In genomic region chr15:68551296-68551635, GRCh38 we compare ENCODE assay signal across 15 cellular contexts. TPM values are rescaled to one million over a fixed set of nuclear protein-coding genes. Genes with fewer than 3 reads are reported as not detected.
DNase-seq lines count a peak whose midpoint lies in the region; ATAC-seq, FAIRE-seq and TF ChIP-seq lines count a peak whose summit lies in the region.
"Had no signal": no experiment of that assay in that cellular context is flagged by ENCODE, and none has a peak within 500 bp of the region (broad histone marks: within the 10 kb centered on the region; RNA-seq: fewer than 3 reads in every experiment).

No MANE protein-coding gene starts in this region.

- H2AFZ ChIP-seq in H1 (ENCODE audit: low read length) (no peak overlapping the region), trophoblast cell (ENCODE audit: insufficient read depth, low read length, poor library complexity) (no peak overlapping the region)
- H2AFZ ChIP-seq: GM23338 had no signal

- H3K27ac ChIP-seq in right atrium auricular region = no peak overlapping the region
- no peak overlapping the region for H3K27ac ChIP-seq in heart left ventricle
- no peak overlapping the region for H3K27ac ChIP-seq in H1 (ENCODE audit: low read depth, low read length)
- H3K27ac ChIP-seq in trophoblast cell (ENCODE audit: low read depth, low read length) = no peak overlapping the region

- TF ChIP-seq CTCF in right atrium auricular region (IDR thresholded peaks at IDR 0.05) (no peak), heart left ventricle (IDR thresholded peaks at IDR 0.05) (no peak), H1 (IDR thresholded peaks at IDR 0.05; ENCODE audit: control extremely low read depth in 1 of 3, insufficient read depth in 1 of 3, low read depth in 1 of 3, low read length in 3 of 3) (no peak)

- H3K4ac ChIP-seq in H1 (replicated peaks; ENCODE audit: insufficient read length, low read depth, low read length) = no peak overlapping the region
- H3K4ac ChIP-seq in trophoblast cell (ENCODE audit: low read depth, low read length) = no peak overlapping the region

- H2BK12ac ChIP-seq in H1 (ENCODE audit: low read depth, low read length) (0 out of 2 replicates have a peak overlapping the region, but pooled peaks have one; percentile 23), trophoblast cell (ENCODE audit: low read length) (no peak overlapping the region)

- no peak for FAIRE-seq in H1 (lab: Jason Lieb, UNC)
- FAIRE-seq: A204.1, GM12892 had no signal

- no peak overlapping the region for H3K14ac ChIP-seq in H1 (ENCODE audit: insufficient read length)
- no peak overlapping the region for H3K14ac ChIP-seq in trophoblast cell (ENCODE audit: low read length)

- WGBS in heart left ventricle, 4 donors = 85 to 90% (median 88%) methylated on average over 4 to 5 of the region's 5 CpGs
- WGBS in H1 (ENCODE audit: extremely low coverage in 1 of 2, insufficient coverage in 1 of 2, insufficient read length in 1 of 2, insufficient replicate concordance in 2 of 2, low coverage in 1 of 2, low lambda C conversion rate in 2 of 2, missing lambda C conversion rate in 1 of 2), 2 experiments = 79% methylated on average over 5 of the region's 5 CpGs; no CpG with 5 or more reads in 1 of the 2 experiments
- no CpG with 5 or more reads among the region's 5 CpGs for WGBS in trophoblast cell (ENCODE audit: extremely low coverage, insufficient coverage, insufficient read length)

- H3K23ac ChIP-seq in H1 (ENCODE audit: insufficient read length) (no peak overlapping the region), trophoblast cell (ENCODE audit: low read length) (no peak overlapping the region)

- no peak overlapping the region for H4K5ac ChIP-seq in H1 (ENCODE audit: insufficient read length, low read depth, low read length)

- no peak for TF ChIP-seq POLR2A in heart left ventricle (IDR thresholded peaks at IDR 0.05)
- TF ChIP-seq POLR2A in H1 (IDR thresholded peaks at IDR 0.05; ENCODE audit: control extremely low read depth in 1 of 2, low read depth in 2 of 2, low read length in 2 of 2) = no peak

- no peak overlapping the region for H3K18ac ChIP-seq in H1 (ENCODE audit: extremely low read depth, low read length)
- H3K18ac ChIP-seq in trophoblast cell (ENCODE audit: low read length) = no peak overlapping the region

- no peak overlapping the region for H3K56ac ChIP-seq in H1 (replicated peaks; ENCODE audit: insufficient read length, low read depth, low read length)

- CTCF ChIA-PET in H1 (lab: Charles Lee; ENCODE audit: partially characterized antibody) = interaction anchor here (0.6 to 14.4 kb wide), 11 partner anchors 8 to 373 kb away, joined by 3 to 721 read pairs (median 3); no protein-coding TSS in a partner anchor

- H2BK15ac ChIP-seq in H1 (ENCODE audit: low read length) = no peak overlapping the region

- H3K9me3 ChIP-seq in right atrium auricular region (no peaks in the 10 kb centered on the region), heart left ventricle (no peaks in the 10 kb centered on the region), H1 (ENCODE audit: insufficient read depth in 2 of 2, low read depth in 1 of 2, low read length in 1 of 2) (no peaks in the 10 kb centered on the region), trophoblast cell (ENCODE audit: insufficient read depth, low read depth, low read length) (peaks cover 4% of the 10 kb centered on the region)

- H3K23me2 ChIP-seq in H1 (ENCODE audit: low read depth, low read length) = no peaks in the 10 kb centered on the region

- H3K79me1 ChIP-seq in H1 (ENCODE audit: low read depth, low read length) = no peaks in the 10 kb centered on the region
- H3K79me1 ChIP-seq in trophoblast cell (ENCODE audit: low read length) = no peaks in the 10 kb centered on the region

- H2AK5ac ChIP-seq in H1 (ENCODE audit: low read depth, low read length) = no peak overlapping the region
- H2AK5ac ChIP-seq in trophoblast cell (ENCODE audit: low read length) = peak overlapping the region; percentile 24

- H3K79me2 ChIP-seq in H1 (ENCODE audit: control insufficient read depth in 1 of 2, insufficient read depth in 2 of 2, low read length in 2 of 2) = no peaks in the 10 kb centered on the region
- H3K79me2 ChIP-seq in trophoblast cell (ENCODE audit: control insufficient read depth, insufficient read depth, low read length, poor library complexity) = no peaks in the 10 kb centered on the region

- TF ChIP-seq EP300 in H1 (IDR thresholded peaks at IDR 0.05; ENCODE audit: borderline replicate concordance in 1 of 2, low read depth in 2 of 2, low read length in 2 of 2) = no peak

- POLR2A ChIA-PET in H1 (lab: Charles Lee; ENCODE audit: partially characterized antibody) = interaction anchor here (1.2 kb wide), 1 partner anchor 122 kb away, joined by 5 read pairs; no protein-coding TSS in a partner anchor

- H4K8ac ChIP-seq in H1 (ENCODE audit: extremely low read depth, insufficient read depth, low read length) (peak overlapping the region; percentile 12), trophoblast cell (ENCODE audit: low read depth, low read length) (no peak overlapping the region)

- ATAC-seq in heart left ventricle = no peak
- no peak for ATAC-seq in HG03139 (IDR thresholded peaks at IDR 0.05; ENCODE audit: unreplicated experiment)
- ATAC-seq in HG03196 (IDR thresholded peaks at IDR 0.05; ENCODE audit: unreplicated experiment) = no peak

- H3K4me2 ChIP-seq in H1 (ENCODE audit: insufficient read depth in 1 of 2, low read depth in 2 of 2, low read length in 2 of 2) = no peak overlapping the region
- H3K4me2 ChIP-seq in trophoblast cell (ENCODE audit: low read length) = no peak overlapping the region
- H3K4me2 ChIP-seq: GM23338 had no signal

- no peaks in the 10 kb centered on the region for H3K27me3 ChIP-seq in right atrium auricular region
- H3K27me3 ChIP-seq in heart left ventricle = no peaks in the 10 kb centered on the region
- no peaks in the 10 kb centered on the region; a peak in 1 of 7 replicates for H3K27me3 ChIP-seq in H1 (replicated peaks in 1 of 4; ENCODE audit: control insufficient read depth in 3 of 4, extremely low read depth in 1 of 4, insufficient read depth in 3 of 4, low read length in 3 of 4)
- H3K27me3 ChIP-seq in trophoblast cell (ENCODE audit: insufficient read depth, low read length) = no peaks in the 10 kb centered on the region

- no peaks in the 10 kb centered on the region for H4K20me1 ChIP-seq in H1 (replicated peaks in 1 of 2; ENCODE audit: control insufficient read depth in 1 of 2, insufficient read depth in 2 of 2, low read length in 2 of 2)

- H4K91ac ChIP-seq in H1 (replicated peaks; ENCODE audit: insufficient read length, low read length) = no peak overlapping the region
- no peak overlapping the region for H4K91ac ChIP-seq in trophoblast cell (ENCODE audit: low read depth, low read length)

- H3K36me3 ChIP-seq in right atrium auricular region (no peaks in the 10 kb centered on the region), heart left ventricle (no peaks in the 10 kb centered on the region), H1 (ENCODE audit: control insufficient read depth in 2 of 4, insufficient read depth in 4 of 4, low read length in 3 of 4) (no peaks in the 10 kb centered on the region), trophoblast cell (ENCODE audit: control insufficient read depth in 1 of 2, insufficient read depth in 2 of 2, low read length in 2 of 2) (no peaks in the 10 kb centered on the region)

- H3K9ac ChIP-seq in H1 (replicated peaks in 1 of 4; ENCODE audit: extremely low read depth in 1 of 4, low read depth in 3 of 4, low read length in 3 of 4) = no peak overlapping the region
- no peak overlapping the region for H3K9ac ChIP-seq in trophoblast cell (ENCODE audit: low read length)

- no peak for TF ChIP-seq RAD21 in H1 (IDR thresholded peaks at IDR 0.05 in 1 of 2, conservative IDR thresholded peaks at IDR 0.05 in 1 of 2; ENCODE audit: low read depth in 2 of 2, low read length in 2 of 2)

- intact Hi-C loops in heart left ventricle (cut with DNase I) = loop anchor here (2.0 to 10.0 kb wide), 14 partner anchors 184 to 376 kb away; partner anchors contain the start of gene ANP32A (in 1 of the 10)

- no peak overlapping the region for H3K4me3 ChIP-seq in right atrium auricular region
- H3K4me3 ChIP-seq in heart left ventricle = no peak overlapping the region
- no peak overlapping the region for H3K4me3 ChIP-seq in H1 (ENCODE audit: extremely low read depth in 1 of 4, insufficient read depth in 2 of 4, low read depth in 3 of 4, low read length in 4 of 4)
- no peak overlapping the region for H3K4me3 ChIP-seq in trophoblast cell (ENCODE audit: low read depth, low read length)
- H3K4me3 ChIP-seq: GM23338 had no signal

- H2BK120ac ChIP-seq in H1 (replicated peaks; ENCODE audit: low read depth, low read length) (no peak overlapping the region), trophoblast cell (ENCODE audit: insufficient read depth, low read length, poor library complexity) (no peak overlapping the region)

- no peak overlapping the region for H4K12ac ChIP-seq in trophoblast cell (ENCODE audit: low read depth, low read length)

- H3K4me1 ChIP-seq in right atrium auricular region = peaks cover 0 to 16% of the 10 kb centered on the region in 2 donors
- peaks cover 0 to 8% (median 0%) of the 10 kb centered on the region in 12 donors for H3K4me1 ChIP-seq in heart left ventricle
- H3K4me1 ChIP-seq in H1 (replicated peaks in 1 of 4; ENCODE audit: control insufficient read depth in 3 of 4, insufficient read depth in 4 of 4, low read length in 3 of 4) = no peaks in the 10 kb centered on the region
- H3K4me1 ChIP-seq in trophoblast cell (ENCODE audit: control insufficient read depth in 1 of 2, insufficient read depth in 2 of 2, low read length in 2 of 2) = peaks cover 3 to 4% of the 10 kb centered on the region in 2 experiments

- DNase-seq in right atrium auricular region (ENCODE audit: low spot score) = peak; percentile 54
- no peak for DNase-seq in heart left ventricle
- DNase-seq in H1 (ENCODE audit: low read depth in 1 of 2, low spot score in 2 of 2) = no peak
- no peak for DNase-seq in trophoblast cell
- no peak for DNase-seq in NCI-H774 (lab: John Stamatoyannopoulos, UW)
- DNase-seq: AML-193; CD4-positive, alpha-beta memory T cell; DMS153 had no signal

- no peak overlapping the region for H2BK5ac ChIP-seq in H1 (ENCODE audit: low read depth, low read length)
- no peak overlapping the region for H2BK5ac ChIP-seq in trophoblast cell (ENCODE audit: low read depth, low read length, poor library complexity)

- no peak overlapping the region for H2BK20ac ChIP-seq in H1 (ENCODE audit: low read length)

RNA-seq across cellular contexts. Expression of gene CORO2B, which starts 27.5 kb away (rescaled TPM):
- total RNA-seq in right atrium auricular region = 1 to 10 TPM; 6.0 to 9.7 TPM
- 1 to 10 TPM; 3.0 to 9.1 (median 5.0) TPM for total RNA-seq in heart left ventricle
- polyA plus RNA-seq in heart left ventricle = 1 to 10 TPM; 3.3 to 7.2 TPM
- 3.4 and 4.7 TPM in 2 replicates for total RNA-seq in H1 (2021; fragmentation: NEBNext Ultra II Directional; extraction: Animal tissue kit (Norgen Biotek cat#: 25700))
- polyA plus RNA-seq in H1 (2011; rRNA removed) = 6.1 and 6.7 TPM in 2 replicates
- polyA plus RNA-seq in H1 (2011; cell fraction: cytosol; rRNA removed) = 3.5 TPM
- 5.4 TPM for polyA plus RNA-seq in H1 (2011; cell fraction: nucleus; rRNA removed)
- 3.8 to 5.5 TPM (median 4.8 TPM) in 4 replicates for polyA plus RNA-seq in H1 (2012, experiment 1 of 2)
- 3.7 TPM for polyA plus RNA-seq in H1 (2012, experiment 2 of 2)
- 2.4 TPM for polyA plus RNA-seq in H1 (2013, experiment 1 of 2)
- polyA plus RNA-seq in H1 (2013, experiment 2 of 2) = 2.2 TPM
- 4.0 TPM in 2 replicates for polyA minus RNA-seq in H1 (2011; rRNA and poly(A)+ RNA removed)
- 2.9 TPM for polyA minus RNA-seq in H1 (2011; cell fraction: cytosol; rRNA and poly(A)+ RNA removed)
- polyA minus RNA-seq in H1 (2011; cell fraction: nucleus; rRNA and poly(A)+ RNA removed) = 2.2 TPM
- polyA plus RNA-seq in trophoblast cell (2013) = 0.22 and 0.24 TPM in 2 replicates
- total RNA-seq: CD4-positive, alpha-beta memory T cell; HT-29 had no signal
- polyA plus RNA-seq: CD14-positive monocyte; CD4-positive, alpha-beta memory T cell had no signal
